ENCODE assay signal across 24 cellular contexts in genomic region chr9:111236337-111236736, GRCh38.
DNase-seq lines count a peak whose midpoint lies in the region; ATAC-seq and TF ChIP-seq lines count a peak whose summit lies in the region.
"Had no signal": no experiment of that assay in that cellular context is flagged by ENCODE, and none has a peak within 500 bp of the region (broad histone marks: within the 10 kb centered on the region; RNA-seq: fewer than 3 reads in every experiment).

No MANE protein-coding gene starts in this region.

- H3K4me3 ChIP-seq in SJCRH30 (no peak overlapping the region), fibroblast of the aortic adventitia (ENCODE audit: low read depth, low read length) (no peak overlapping the region), skeletal muscle satellite cell (ENCODE audit: low read length) (no peak overlapping the region)
- H3K4me3 ChIP-seq: A549; BLaER1 treated with 17β-estradiol and CSF1 and Interleukin-3, amounts not matched to agents 10 nM and 100 nM; GM12878; K562 had no signal

- H3K27me3 ChIP-seq in SJCRH30 (no peaks in the 10 kb centered on the region), skeletal muscle satellite cell (ENCODE audit: control insufficient read depth, insufficient read depth, low read length) (no peaks in the 10 kb centered on the region)
- H3K27me3 ChIP-seq: BLaER1 treated with 17β-estradiol and CSF1 and Interleukin-3, amounts not matched to agents 10 nM and 100 nM had no signal

- no peaks in the 10 kb centered on the region for H3K36me3 Mint-ChIP-seq in nephron (ENCODE audit: low read depth)

- no peaks in the 10 kb centered on the region for H3K36me3 ChIP-seq in SJCRH30
- H3K36me3 ChIP-seq in skeletal muscle satellite cell (ENCODE audit: insufficient read depth, low read length) = no peaks in the 10 kb centered on the region
- H3K36me3 ChIP-seq: BLaER1 treated with 17β-estradiol and CSF1 and Interleukin-3, amounts not matched to agents 10 nM and 100 nM had no signal

- peak overlapping the region; percentile 3; the same call in 1 of the 2 replicates for H3K27ac ChIP-seq in SJCRH30
- H3K27ac ChIP-seq: A549; BLaER1 treated with 17β-estradiol and CSF1 and Interleukin-3, amounts not matched to agents 10 nM and 100 nM; RWPE1 had no signal

- H3K4me1 ChIP-seq in SJCRH30 = peaks cover 49% of the 10 kb centered on the region
- peaks cover 32% of the 10 kb centered on the region for H3K4me1 ChIP-seq in skeletal muscle satellite cell (ENCODE audit: control insufficient read depth, insufficient read depth, low read length)
- H3K4me1 ChIP-seq: A549; BLaER1 treated with 17β-estradiol and CSF1 and Interleukin-3, amounts not matched to agents 10 nM and 100 nM had no signal

- H3K9me3 Mint-ChIP-seq in nephron = no peaks in the 10 kb centered on the region
- H3K9me3 Mint-ChIP-seq: CD4-positive, alpha-beta T cell had no signal

- peak overlapping the region; percentile 71 to 81 (median 71) for H3K27ac Mint-ChIP-seq in nephron
- H3K27ac Mint-ChIP-seq: CD4-positive, alpha-beta T cell had no signal

- H3K27me3 Mint-ChIP-seq in nephron (ENCODE audit: low read depth) = no peaks in the 10 kb centered on the region

- TF ChIP-seq CTCF in fibroblast of the aortic adventitia (IDR thresholded peaks at IDR 0.05; ENCODE audit: insufficient read depth, low read length) (no peak), nephron (IDR thresholded peaks at IDR 0.05; ENCODE audit: unreplicated experiment in 3 of 3) (no peak)

- peak overlapping the region in 1 of 3 experiments; percentile 37 for H3K4me3 Mint-ChIP-seq in nephron
- H3K4me3 Mint-ChIP-seq: CD4-positive, alpha-beta T cell had no signal

- DNase-seq in SJCRH30 (peak; percentile 23 to 69), fibroblast of the aortic adventitia (ENCODE audit: low read depth) (peak; percentile 42), kidney tubule cell (ENCODE audit: low spot score) (no peak), ecto neural progenitor cell (ENCODE audit: low spot score) (no peak)
- DNase-seq: AML-193; CD4-positive, alpha-beta T cell; DMS53; MM.1S; NCI-H1694; NCI-H2029 treated with DMSO at 0.1 percent for 48 hours; NCI-H2227 treated with DMSO at 0.1 percent for 48 hours; NCI-H510A; NCI-H69; SHP77 had no signal

- H3K9ac ChIP-seq in skeletal muscle satellite cell (ENCODE audit: low read depth, low read length) = peak overlapping the region; percentile 38
- H3K9ac ChIP-seq: BLaER1 treated with 17β-estradiol and CSF1 and Interleukin-3, amounts not matched to agents 10 nM and 100 nM had no signal

- no peak for ATAC-seq in HG02642 (IDR thresholded peaks at IDR 0.05; ENCODE audit: poor library complexity, unreplicated experiment)
- ATAC-seq: A549, GM12878, HepG2, K562, Panc1 had no signal

- H3K9me3 ChIP-seq in SJCRH30 (replicated peaks) (no peaks in the 10 kb centered on the region), skeletal muscle satellite cell (replicated peaks; ENCODE audit: low read length) (no peaks in the 10 kb centered on the region)
- H3K9me3 ChIP-seq: A549; BLaER1 treated with 17β-estradiol and CSF1 and Interleukin-3, amounts not matched to agents 10 nM and 100 nM had no signal

- H3K4me1 Mint-ChIP-seq in nephron = peaks cover 43% of the 10 kb centered on the region

- H3K4me2 ChIP-seq in skeletal muscle satellite cell (ENCODE audit: low read length) = peak overlapping the region; percentile 32
- H3K4me2 ChIP-seq: A549; BLaER1 treated with 17β-estradiol and CSF1 and Interleukin-3, amounts not matched to agents 10 nM and 100 nM had no signal

Comparison
In these comparisons a context has a peak if more than half of its experiments do, and no peak if none do; other contexts are left out.
1. DNase-seq: peak in SJCRH30 (2 of 2) and fibroblast of the aortic adventitia (single experiment); none in kidney tubule cell (single experiment) and ecto neural progenitor cell (single experiment).